7 cellular contexts compared by ENCODE assay signal in the genomic region with DNA sequence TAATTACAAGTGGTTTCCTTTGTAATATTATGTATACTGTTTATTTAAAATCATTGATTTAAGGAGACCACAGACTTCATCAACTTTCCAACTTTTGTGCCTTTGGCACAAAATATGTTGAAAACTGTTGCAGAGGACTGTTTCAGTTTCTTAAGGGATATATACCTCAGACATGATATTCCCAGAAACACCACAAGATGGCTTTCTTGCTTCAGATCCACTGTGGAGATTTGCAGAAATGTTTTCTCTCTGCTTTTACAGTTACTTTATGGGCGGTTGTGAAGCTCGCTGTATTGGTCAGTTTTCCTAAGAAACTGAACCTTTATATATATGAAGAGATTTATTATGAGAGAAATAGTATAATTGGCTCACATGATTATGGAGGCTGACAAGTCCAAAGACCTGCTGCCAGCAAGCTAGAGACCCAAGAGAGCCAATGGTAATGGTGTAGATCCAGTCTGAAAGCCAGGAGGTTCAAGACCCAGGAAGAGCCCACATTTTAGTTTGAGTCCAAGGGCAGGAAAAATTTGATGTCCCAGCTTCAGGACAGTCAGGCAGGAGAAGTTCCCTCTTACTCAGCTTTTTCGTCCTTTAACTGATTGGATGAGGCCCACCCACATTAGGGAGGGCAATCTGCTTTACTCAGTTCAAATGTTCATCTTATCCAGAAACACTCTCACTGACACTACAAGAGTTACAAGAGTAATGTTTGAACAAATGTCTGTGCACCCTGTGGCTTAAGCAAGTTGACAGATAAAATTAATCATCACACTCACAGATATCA. TPM values are rescaled to one million over a fixed set of nuclear protein-coding genes. Genes with fewer than 3 reads are reported as not detected.
A peak's percentile ranks its signal among the peaks of the same experiment; 100 is the strongest.
DNase-seq lines count a peak whose midpoint lies in the region; ATAC-seq and TF ChIP-seq lines count a peak whose summit lies in the region.

No MANE protein-coding gene starts in this region.

- TF ChIP-seq CTCF in GM12865 (IDR thresholded peaks at IDR 0.05; ENCODE audit: insufficient read depth, low read depth, low read length, missing control alignments) (peak; percentile 31), fibroblast of villous mesenchyme (IDR thresholded peaks at IDR 0.05; ENCODE audit: insufficient read depth, low read depth, low read length) (peak; percentile 66)

- ATAC-seq in HG03342 (IDR thresholded peaks at IDR 0.05; ENCODE audit: unreplicated experiment): peak; percentile 61

- DNase-seq in GM12865 (ENCODE audit: low read depth): peak; percentile 51
- peak; percentile 60 for DNase-seq in SK-N-DZ (ENCODE audit: low spot score)
- peak; percentile 71 for DNase-seq in fibroblast of villous mesenchyme (ENCODE audit: low read depth)
- DNase-seq in putamen (ENCODE audit: low spot score): peak; percentile 17
- no peak for DNase-seq in KG1 (lab: John Stamatoyannopoulos, UW)
- DNase-seq in NCI-H2196 treated with DMSO at 0.1 percent for 48 hours (lab: John Stamatoyannopoulos, UW; ENCODE audit: unreplicated experiment): no peak

- no peak overlapping the region for H3K4me3 ChIP-seq in GM12865 (ENCODE audit: low read depth, low read length)
- H3K4me3 ChIP-seq in fibroblast of villous mesenchyme (ENCODE audit: low read depth, low read length): no peak overlapping the region

RNA-seq across cellular contexts. Expression of a gene that starts 12.8 kb away (rescaled TPM):
- polyA plus RNA-seq in SK-N-DZ (2014; cell fraction: cytosol; rRNA removed): 0.49 and 1.6 TPM in 2 replicates
- 0.91 and 1.5 TPM in 2 replicates for polyA plus RNA-seq in SK-N-DZ (2014; cell fraction: nucleus; rRNA removed)
- total RNA-seq in fibroblast of villous mesenchyme: 28.7 and 39.7 TPM in 2 replicates

Comparison
In these comparisons a context has a peak if more than half of its experiments do, and no peak if none do; other contexts are left out.
1. DNase-seq: peak in GM12865 (single experiment), SK-N-DZ (single experiment), fibroblast of villous mesenchyme (single experiment) and putamen (single experiment); none in KG1 (single experiment) and NCI-H2196 treated with DMSO at 0.1 percent for 48 hours (single experiment).